In the genomic region with DNA sequence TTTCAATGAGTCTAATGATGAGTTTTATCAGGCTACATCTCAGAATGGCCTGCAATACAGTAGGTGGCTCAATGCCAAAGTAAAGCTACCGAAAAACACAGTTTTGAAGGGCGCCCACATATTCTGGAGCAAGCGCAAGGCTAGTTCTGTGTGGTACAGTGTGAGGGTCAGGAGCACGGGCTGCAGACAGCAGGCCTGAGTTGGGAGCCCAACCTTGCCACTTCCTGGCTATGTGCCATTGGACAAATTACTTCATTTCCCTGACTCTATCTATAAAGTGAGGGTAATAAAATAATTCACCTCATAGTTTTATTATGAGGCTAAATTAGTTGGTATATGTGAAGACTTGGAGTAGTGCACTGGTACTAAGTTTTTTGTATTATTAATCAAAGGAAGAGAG, we compare ENCODE assay signal across 17 cellular contexts.
"Had no signal": no experiment of that assay in that cellular context is flagged by ENCODE, and none has a peak within 500 bp of the region (broad histone marks: within the 10 kb centered on the region; RNA-seq: fewer than 3 reads in every experiment).

No MANE protein-coding gene starts in this region.

- H3K9me3 ChIP-seq: MG63, SK-N-SH had no signal

- H3K27ac ChIP-seq: RWPE1 had no signal

- H3K4me3 ChIP-seq: MG63 had no signal

- DNase-seq: KBM-7, MG63, NCI-H1092, NCI-H1105 treated with DMSO at 0.1 percent for 48 hours, NCI-H1417 treated with DMSO at 0.1 percent for 48 hours, NCI-H146, NCI-H1694 treated with DMSO at 0.1 percent for 48 hours, NCI-H1930, NCI-H2081 treated with DMSO at 0.1 percent for 48 hours, NCI-H2171, NCI-H226, NCI-H510A, NCI-H526, NCI-H774, SHP77, SK-N-SH had no signal

- H3K36me3 ChIP-seq: MG63 had no signal

- H3K27me3 ChIP-seq: MG63 had no signal
